In genomic region chr19:10567696-10568443, GRCh38 we compare ENCODE assay signal across 8 cellular contexts. TPM values are rescaled to one million over a fixed set of nuclear protein-coding genes. Genes with fewer than 3 reads are reported as not detected.
DNase-seq lines count a peak whose midpoint lies in the region; ATAC-seq, FAIRE-seq and TF ChIP-seq lines count a peak whose summit lies in the region.

No MANE protein-coding gene starts in this region.

- peak overlapping the region; percentile 91 for H3K4me3 Mint-ChIP-seq in activated T-cell treated with anti-CD3 and anti-CD28 coated beads, Interleukin-2, amount 50 U/mL, for 24 hours
- H3K4me3 Mint-ChIP-seq in activated T-helper 17 cell treated with anti-CD3 and anti-CD28 coated beads, Interleukin-2, amount 50 U/mL, for 72 hours = peak overlapping the region; percentile 98

- peaks cover 45% of the 10 kb centered on the region for H3K4me1 Mint-ChIP-seq in activated T-cell treated with anti-CD3 and anti-CD28 coated beads, Interleukin-2, amount 50 U/mL, for 24 hours (ENCODE audit: low read depth)
- peaks cover 29% of the 10 kb centered on the region for H3K4me1 Mint-ChIP-seq in activated T-helper 17 cell treated with anti-CD3 and anti-CD28 coated beads, Interleukin-2, amount 50 U/mL, for 72 hours

- FAIRE-seq in kidney (lab: Jason Lieb, UNC) = no peak

- DNase-seq in activated T-cell treated with anti-CD3 and anti-CD28 coated beads, Interleukin-2, amount 50 U/mL, for 24 hours = peak; percentile 50
- DNase-seq in activated T-cell treated with anti-CD3 and anti-CD28 coated beads for 4 hours (no peak), kidney (no peak), NCI-H2081 (lab: John Stamatoyannopoulos, UW) (no peak), HuH-7.5 (ENCODE audit: low spot score) (no peak), sciatic nerve (ENCODE audit: low spot score) (no peak)

- H3K27ac Mint-ChIP-seq in activated T-cell treated with anti-CD3 and anti-CD28 coated beads, Interleukin-2, amount 50 U/mL, for 24 hours = peak overlapping the region; percentile 94
- H3K27ac Mint-ChIP-seq in activated T-helper 17 cell treated with anti-CD3 and anti-CD28 coated beads, Interleukin-2, amount 50 U/mL, for 72 hours = peak overlapping the region; percentile 95

- H3K36me3 ChIP-seq in kidney (ENCODE audit: control insufficient read depth in 1 of 2, insufficient read depth in 2 of 2, low read length in 2 of 2) = no peaks in the 10 kb centered on the region

- H3K27me3 Mint-ChIP-seq in activated T-cell treated with anti-CD3 and anti-CD28 coated beads, Interleukin-2, amount 50 U/mL, for 24 hours = no peaks in the 10 kb centered on the region
- no peaks in the 10 kb centered on the region for H3K27me3 Mint-ChIP-seq in activated T-helper 17 cell treated with anti-CD3 and anti-CD28 coated beads, Interleukin-2, amount 50 U/mL, for 72 hours

- no peaks in the 10 kb centered on the region for H3K9me3 Mint-ChIP-seq in activated T-cell treated with anti-CD3 and anti-CD28 coated beads, Interleukin-2, amount 50 U/mL, for 24 hours
- H3K9me3 Mint-ChIP-seq in activated T-helper 17 cell treated with anti-CD3 and anti-CD28 coated beads, Interleukin-2, amount 50 U/mL, for 72 hours = no peaks in the 10 kb centered on the region

- no peak for TF ChIP-seq CTCF in kidney (IDR thresholded peaks at IDR 0.05; ENCODE audit: borderline replicate concordance, extremely low read depth, insufficient read depth)

- intact Hi-C loops in kidney (cut with DNase I) = no loop called here
- intact Hi-C loops in sciatic nerve (cut with DNase I) = loop anchor here (10.0 kb wide), 1 partner anchor 153 kb away; no protein-coding TSS in a partner anchor

- peak overlapping the region in 1 of 2 donors; percentile 32 for H3K9ac ChIP-seq in kidney (ENCODE audit: low read length in 2 of 2)

- no peak for ATAC-seq in activated T-helper 17 cell treated with anti-CD3 and anti-CD28 coated beads, Interleukin-2, amount 50 U/mL, for 72 hours (replicated peaks)
- no peak for ATAC-seq in sciatic nerve

- H3K4me1 ChIP-seq in kidney (ENCODE audit: control insufficient read depth in 1 of 2, insufficient read depth in 1 of 2, low read depth in 1 of 2, low read length in 2 of 2) = peaks cover 14 to 18% of the 10 kb centered on the region in 2 donors

- no peaks in the 10 kb centered on the region for H3K9me3 ChIP-seq in kidney (ENCODE audit: control insufficient read depth in 1 of 2, low read length in 2 of 2)

- peak overlapping the region; percentile 59 to 63 for H3K4me3 ChIP-seq in kidney (ENCODE audit: low read length in 2 of 2)

- H3K27ac ChIP-seq in kidney (ENCODE audit: low read depth in 2 of 2, low read length in 2 of 2) (peak overlapping the region in 1 of 2 donors; percentile 17), temporal lobe (ENCODE audit: low read depth, low read length) (peak overlapping the region; percentile 56)

- peaks cover 42% of the 10 kb centered on the region for H3K36me3 Mint-ChIP-seq in activated T-cell treated with anti-CD3 and anti-CD28 coated beads, Interleukin-2, amount 50 U/mL, for 24 hours (ENCODE audit: low read depth)
- peaks cover 46% of the 10 kb centered on the region for H3K36me3 Mint-ChIP-seq in activated T-helper 17 cell treated with anti-CD3 and anti-CD28 coated beads, Interleukin-2, amount 50 U/mL, for 72 hours (ENCODE audit: low read depth)

RNA-seq across cellular contexts. Expression of gene CDKN2D, which starts 0.9 kb away (rescaled TPM):
- total RNA-seq in activated T-helper 17 cell treated with anti-CD3 and anti-CD28 coated beads, Interleukin-2, amount 50 U/mL, for 72 hours = 10 to 100 TPM; 21.2 to 46.6 TPM
- total RNA-seq in kidney (8.8 TPM), temporal lobe (46.7 TPM), sciatic nerve (14.9 TPM)
- polyA plus RNA-seq in kidney (ENCODE audit: insufficient read depth, low read depth, low replicate concordance) = 14.7 TPM

RNA-seq across cellular contexts. Expression of gene KRI1, which starts 2.1 kb away (rescaled TPM):
- 10 to 100 TPM; 43.3 to 52.5 TPM for total RNA-seq in activated T-helper 17 cell treated with anti-CD3 and anti-CD28 coated beads, Interleukin-2, amount 50 U/mL, for 72 hours
- 29.4 TPM for total RNA-seq in kidney
- 13.9 TPM for polyA plus RNA-seq in kidney (ENCODE audit: insufficient read depth, low read depth, low replicate concordance)
- 3.2 TPM for total RNA-seq in temporal lobe
- 25.0 TPM for total RNA-seq in sciatic nerve

RNA-seq across cellular contexts. Expression of gene AP1M2, which starts 19.2 kb away (rescaled TPM):
- total RNA-seq in activated T-helper 17 cell treated with anti-CD3 and anti-CD28 coated beads, Interleukin-2, amount 50 U/mL, for 72 hours = not detected
- 74.1 TPM for total RNA-seq in kidney
- polyA plus RNA-seq in kidney (ENCODE audit: insufficient read depth, low read depth, low replicate concordance) = 232 TPM
- total RNA-seq in temporal lobe = not detected
- not detected for total RNA-seq in sciatic nerve

RNA-seq across cellular contexts. Expression of gene ATG4D, which starts 24.2 kb away (rescaled TPM):
- total RNA-seq in activated T-helper 17 cell treated with anti-CD3 and anti-CD28 coated beads, Interleukin-2, amount 50 U/mL, for 72 hours = 10 to 100 TPM; 27.4 to 37.8 TPM
- total RNA-seq in kidney (32.7 TPM), temporal lobe (8.6 TPM), sciatic nerve (15.1 TPM)
- 91.7 TPM for polyA plus RNA-seq in kidney (ENCODE audit: insufficient read depth, low read depth, low replicate concordance)

RNA-seq across cellular contexts. Expression of gene S1PR5, which starts 50.6 kb away (rescaled TPM):
- total RNA-seq in activated T-helper 17 cell treated with anti-CD3 and anti-CD28 coated beads, Interleukin-2, amount 50 U/mL, for 72 hours = under 1 TPM in 1 of 2 donors, not detected in 1; 0.11 TPM
- total RNA-seq in kidney (0.69 TPM), temporal lobe (under 0.01 TPM), sciatic nerve (0.53 TPM)
- polyA plus RNA-seq in kidney (ENCODE audit: insufficient read depth, low read depth, low replicate concordance) = 0.84 TPM

Comparison
In these comparisons a context has a peak if more than half of its experiments do, and no peak if none do; other contexts are left out.
1. RNA of gene AP1M2, which starts 19.2 kb away (total RNA-seq): 74.1 TPM in kidney (single experiment); not detected in sciatic nerve (single experiment), not detected in activated T-helper 17 cell treated with anti-CD3 and anti-CD28 coated beads, Interleukin-2, amount 50 U/mL, for 72 hours and not detected in temporal lobe (single experiment); every median in the first group is over 10 times any median in the second.